Comparison of ENCODE assay signal across 26 cellular contexts in the genomic region with DNA sequence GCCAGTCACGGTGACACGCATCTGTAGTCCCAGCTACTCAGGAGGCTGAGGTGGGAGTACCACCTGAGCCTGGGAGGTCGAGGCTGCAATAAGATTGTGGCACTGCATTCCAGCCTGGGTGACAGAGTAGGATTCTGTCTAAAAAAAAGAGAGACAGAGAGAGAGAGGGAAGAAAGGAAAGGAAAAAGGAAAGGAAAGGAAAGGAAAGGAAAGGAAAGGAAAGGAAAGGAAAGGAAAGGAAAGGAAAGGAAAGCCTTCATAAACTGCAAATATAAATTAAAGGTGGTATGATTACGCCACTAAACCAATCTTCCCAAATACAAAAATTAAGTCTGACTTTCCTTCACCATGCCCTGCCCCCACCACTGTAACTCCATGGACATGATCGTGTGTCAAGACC.
"Had no signal": no experiment of that assay in that cellular context is flagged by ENCODE, and none has a peak within 500 bp of the region (broad histone marks: within the 10 kb centered on the region; RNA-seq: fewer than 3 reads in every experiment).

No MANE protein-coding gene starts in this region.

- H3K79me2 ChIP-seq: hepatocyte had no signal

- H3K4me3 Mint-ChIP-seq: dendritic cell treated with granulocyte-macrophage colony-stimulating factor and Interleukin-4, amounts not matched to agents 40 ng/mL and 50 ng/mL, for 4 days; effector memory CD8-positive, alpha-beta T cell; endodermal cell had no signal

- H3K27me3 Mint-ChIP-seq: effector memory CD8-positive, alpha-beta T cell had no signal

- H3K27ac Mint-ChIP-seq: dendritic cell treated with granulocyte-macrophage colony-stimulating factor and Interleukin-4, amounts not matched to agents 40 ng/mL and 50 ng/mL, for 4 days; effector memory CD8-positive, alpha-beta T cell; endodermal cell had no signal

- H3K4me2 ChIP-seq: hepatocyte had no signal

- H2AFZ ChIP-seq: hepatocyte had no signal

- H3K9me3 ChIP-seq: esophagus muscularis mucosa, esophagus squamous epithelium, gastrocnemius medialis, gastroesophageal sphincter, heart left ventricle, heart right ventricle had no signal

- H3K9me3 Mint-ChIP-seq: dendritic cell treated with granulocyte-macrophage colony-stimulating factor and Interleukin-4, amounts not matched to agents 40 ng/mL and 50 ng/mL, for 4 days; effector memory CD8-positive, alpha-beta T cell; endodermal cell had no signal

- H3K27me3 ChIP-seq: esophagus muscularis mucosa, esophagus squamous epithelium, gastrocnemius medialis, gastroesophageal sphincter, heart left ventricle, heart right ventricle, hepatocyte had no signal

- H3K4me3 ChIP-seq: coronary artery, dorsolateral prefrontal cortex, esophagus muscularis mucosa, esophagus squamous epithelium, gastrocnemius medialis, gastroesophageal sphincter, heart left ventricle, heart right ventricle, hepatocyte had no signal

- DNase-seq: cortex of kidney; dermis blood vessel endothelial cell; dorsolateral prefrontal cortex; effector CD4-positive, alpha-beta T cell; effector CD8-positive, alpha-beta T cell; effector memory CD4-positive, alpha-beta T cell; effector memory CD8-positive, alpha-beta T cell; endodermal cell; erythroblast; esophagus squamous epithelium; foreskin fibroblast; foreskin keratinocyte; foreskin melanocyte; gastrocnemius medialis; glutamatergic neuron; head of caudate nucleus; heart left ventricle; heart right ventricle; hippocampal formation had no signal

- H3K4me1 ChIP-seq: esophagus muscularis mucosa, esophagus squamous epithelium, foreskin keratinocyte, gastrocnemius medialis, gastroesophageal sphincter had no signal

- H3K4me1 Mint-ChIP-seq: endodermal cell had no signal

- H3K27ac ChIP-seq: coronary artery, epithelial cell of prostate, esophagus muscularis mucosa, esophagus squamous epithelium, foreskin keratinocyte, gastrocnemius medialis, gastroesophageal sphincter, heart left ventricle, heart right ventricle, hepatocyte had no signal

- H3K36me3 ChIP-seq: esophagus muscularis mucosa, esophagus squamous epithelium, gastrocnemius medialis, gastroesophageal sphincter, heart left ventricle, heart right ventricle had no signal

- ATAC-seq: effector memory CD8-positive, alpha-beta T cell; esophagus mucosa; foreskin keratinocyte; gastrocnemius medialis; gastroesophageal sphincter; heart left ventricle; heart right ventricle had no signal
